Comparison of ENCODE assay signal across 2 cellular contexts in the genomic region with DNA sequence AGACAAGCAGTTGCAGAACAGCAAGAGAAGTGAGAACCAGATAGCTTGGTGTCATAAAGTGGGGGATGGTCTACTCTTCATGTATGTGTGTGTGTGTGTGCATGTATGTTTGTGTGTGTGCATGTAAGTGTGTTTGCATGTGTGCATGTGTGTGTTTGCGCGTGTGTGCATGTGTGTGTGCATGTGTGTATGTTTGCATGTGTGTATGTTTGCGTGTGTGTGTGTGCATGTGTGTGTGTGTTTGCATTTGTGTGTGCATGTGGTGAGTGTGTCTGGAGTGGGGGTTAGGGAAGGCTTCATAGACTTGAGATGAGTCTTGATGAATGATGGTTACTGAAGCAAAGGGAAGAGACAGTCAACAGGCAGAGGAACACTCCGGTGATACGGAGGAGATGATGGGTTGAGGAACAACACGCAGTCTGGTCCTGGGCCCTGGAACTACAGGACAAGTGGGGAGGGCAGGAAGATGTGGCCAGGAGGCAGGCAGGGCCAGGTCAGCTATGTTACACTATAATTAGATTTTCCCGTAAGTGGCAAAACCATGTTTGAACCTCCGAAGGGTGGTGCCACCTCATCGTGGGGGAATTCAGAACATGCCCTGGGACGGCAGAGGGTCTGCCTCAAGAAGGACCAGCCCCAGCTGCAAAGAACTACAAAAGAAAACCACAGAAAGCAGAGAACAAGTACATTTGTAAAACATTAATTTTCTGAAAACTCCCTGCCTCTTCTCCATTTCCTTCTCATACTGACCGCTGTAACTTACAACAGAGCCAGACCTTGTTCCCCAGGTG.
TF ChIP-seq lines count a peak whose summit lies in the region.

No MANE protein-coding gene starts in this region.

TF ChIP-seq in HepG2, 621 proteins besides CTCF, POLR2A, EP300 and RAD21:
- TF ChIP-seq ZNF33A (CRISPR knock-in tag; IDR thresholded peaks at IDR 0.05; ENCODE audit: borderline replicate concordance) (no peak), ZNF343 (CRISPR knock-in tag; IDR thresholded peaks at IDR 0.05) (no peak), FOXO1 (CRISPR knock-in tag; IDR thresholded peaks at IDR 0.05) (no peak), IKZF1 (IDR thresholded peaks at IDR 0.05) (0 out of 2 replicates have a peak, but pooled peaks have one; percentile 39), PCBP1 (IDR thresholded peaks at IDR 0.05; ENCODE audit: borderline replicate concordance, low read depth, low read length) (no peak), ZNF891 (CRISPR knock-in tag; IDR thresholded peaks at IDR 0.05) (no peak), MNT (IDR thresholded peaks at IDR 0.05) (peak; percentile 45), TOE1 (CRISPR knock-in tag; IDR thresholded peaks at IDR 0.05) (no peak), ZNF274 (CRISPR knock-in tag; IDR thresholded peaks at IDR 0.05) (no peak), HNRNPH1 (optimal IDR thresholded peaks at IDR 0.05; ENCODE audit: low read depth, low read length) (no peak), ZNF746 (CRISPR knock-in tag; IDR thresholded peaks at IDR 0.05) (no peak), REST (IDR thresholded peaks at IDR 0.05; ENCODE audit: borderline replicate concordance in 1 of 2, low read depth in 1 of 2, low read length in 2 of 2) (no peak), ZNF280B (CRISPR knock-in tag; IDR thresholded peaks at IDR 0.05; ENCODE audit: borderline replicate concordance) (no peak), ATAD3A (CRISPR knock-in tag; IDR thresholded peaks at IDR 0.05) (no peak)

TF ChIP-seq in IMR-90, 13 proteins besides CTCF, POLR2A, EP300 and RAD21:
- TF ChIP-seq NFE2L2 (IDR thresholded peaks at IDR 0.05; ENCODE audit: low read depth, low read length), result no peak
